In the genomic region with DNA sequence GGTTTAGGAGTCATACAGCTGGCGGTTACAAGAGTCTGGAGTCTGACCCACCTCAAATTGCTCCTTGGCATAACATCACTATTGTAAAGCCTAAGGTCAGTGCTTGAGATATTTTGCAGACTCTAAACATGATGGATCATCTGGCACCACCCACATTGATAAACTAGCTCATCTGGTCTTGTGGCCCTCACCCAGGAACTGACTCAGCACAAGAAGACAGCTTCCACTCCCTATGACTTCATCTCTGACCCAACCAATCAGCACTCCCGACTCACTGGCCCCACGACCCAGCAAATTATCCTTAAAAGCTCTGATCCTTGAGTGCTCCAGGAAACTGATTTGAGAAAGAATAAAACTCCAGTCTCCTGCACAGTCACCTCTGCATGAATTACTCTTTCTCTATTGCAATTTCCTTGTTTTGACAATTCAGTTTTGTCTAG, we compare ENCODE assay signal across 15 cellular contexts.
DNase-seq lines count a peak whose midpoint lies in the region; ATAC-seq, FAIRE-seq and TF ChIP-seq lines count a peak whose summit lies in the region.
"Had no signal": no experiment of that assay in that cellular context is flagged by ENCODE, and none has a peak within 500 bp of the region (broad histone marks: within the 10 kb centered on the region; RNA-seq: fewer than 3 reads in every experiment).

No MANE protein-coding gene starts in this region.

- intact Hi-C loops in body of pancreas (cut with DNase I) (no loop called here), kidney (cut with DNase I) (no loop called here)

- WGBS in body of pancreas, 2 donors, result 73 to 77% methylated on average over 3 of the region's 3 CpGs

- DNase-seq in AG04450 (ENCODE audit: low read depth, low spot score) (peak; percentile 3), HT1080 (ENCODE audit: low read depth) (peak; percentile 49), body of pancreas (peak in 3 of 4 donors; percentile 18 to 43 (median 21)), kidney glomerular epithelial cell (lab: John Stamatoyannopoulos, UW) (peak; percentile 70), NCI-H69 (lab: John Stamatoyannopoulos, UW) (no peak), kidney (no peak), SIG-M5 treated with dmso at 0.1 percent for 504 hours (lab: John Stamatoyannopoulos, UW; ENCODE audit: unreplicated experiment) (no peak)
- DNase-seq in stimulated activated naive CD8-positive, alpha-beta T cell treated with anti-CD3 and anti-CD28 coated beads, Interleukin-15, amount 100 ng/mL, for 72 hours, result no peak
- DNase-seq: activated CD8-positive, alpha-beta T cell treated with anti-CD3 and anti-CD28 coated beads for 36 hours; H9; NCI-H774; stimulated activated CD4-positive, alpha-beta T cell treated with anti-CD3 and anti-CD28 coated beads, Interleukin-15, amount 100 ng/mL, for 24 hours had no signal

- no peaks in the 10 kb centered on the region for H3K27me3 ChIP-seq in AG04450 (ENCODE audit: control insufficient read depth, insufficient read depth, low read length)
- H3K27me3 ChIP-seq in body of pancreas, result no peaks in the 10 kb centered on the region
- H3K27me3 ChIP-seq: BLaER1 had no signal

- no peak for FAIRE-seq in kidney (lab: Jason Lieb, UNC)

- H3K9ac ChIP-seq in kidney (ENCODE audit: low read length in 2 of 2), result no peak overlapping the region
- H3K9ac ChIP-seq: BLaER1 had no signal

- H3K4me1 Mint-ChIP-seq in stimulated activated naive CD8-positive, alpha-beta T cell treated with anti-CD3 and anti-CD28 coated beads, Interleukin-15, amount 100 ng/mL, for 72 hours, result no peaks in the 10 kb centered on the region
- H3K4me1 Mint-ChIP-seq: activated naive CD4-positive, alpha-beta T cell treated with anti-CD3 and anti-CD28 coated beads, Interleukin-2, amount 50 U/mL, for 24 hours; nephron had no signal

- H3K4me1 ChIP-seq in body of pancreas, result no peaks in the 10 kb centered on the region
- H3K4me1 ChIP-seq in kidney (ENCODE audit: control insufficient read depth in 1 of 2, insufficient read depth in 1 of 2, low read depth in 1 of 2, low read length in 2 of 2), result no peaks in the 10 kb centered on the region
- H3K4me1 ChIP-seq: BLaER1 had no signal

- H3K9me3 ChIP-seq in AG04450 (ENCODE audit: control insufficient read depth, insufficient read depth, low read length) (peaks cover 6% of the 10 kb centered on the region; the same call in 1 of the 2 replicates), body of pancreas (no peaks in the 10 kb centered on the region), kidney (ENCODE audit: control insufficient read depth in 1 of 2, low read length in 2 of 2) (no peaks in the 10 kb centered on the region)

- peak; percentile 35 for ATAC-seq in body of pancreas
- ATAC-seq in stimulated activated naive CD8-positive, alpha-beta T cell treated with anti-CD3 and anti-CD28 coated beads, Interleukin-15, amount 100 ng/mL, for 72 hours, result no peak
- ATAC-seq: activated CD8-positive, alpha-beta T cell treated with anti-CD3 and anti-CD28 coated beads for 36 hours had no signal

- POLR2A ChIA-PET in AG04450 (lab: Yijun Ruan, JAX), result no interaction called here

- H3K36me3 ChIP-seq in body of pancreas (replicated peaks in 1 of 2; ENCODE audit: insufficient read depth in 1 of 2, low read depth in 2 of 2), result no peaks in the 10 kb centered on the region
- no peaks in the 10 kb centered on the region for H3K36me3 ChIP-seq in kidney (ENCODE audit: control insufficient read depth in 1 of 2, insufficient read depth in 2 of 2, low read length in 2 of 2)

- TF ChIP-seq CTCF in AG04450 (IDR thresholded peaks at IDR 0.05; ENCODE audit: low read depth, low read length) (no peak), body of pancreas (IDR thresholded peaks at IDR 0.05) (no peak), kidney (IDR thresholded peaks at IDR 0.05; ENCODE audit: borderline replicate concordance, extremely low read depth, insufficient read depth) (no peak)

- H3K27ac ChIP-seq in AG04450 (ENCODE audit: low read depth, low read length), result no peak overlapping the region
- H3K27ac ChIP-seq in body of pancreas, result no peak overlapping the region
- H3K27ac ChIP-seq in kidney (ENCODE audit: low read depth in 2 of 2, low read length in 2 of 2), result no peak overlapping the region
- H3K27ac ChIP-seq: BLaER1 had no signal

- H3K4me3 Mint-ChIP-seq in stimulated activated naive CD8-positive, alpha-beta T cell treated with anti-CD3 and anti-CD28 coated beads, Interleukin-15, amount 100 ng/mL, for 72 hours, result no peak overlapping the region
- H3K4me3 Mint-ChIP-seq: activated CD8-positive, alpha-beta T cell treated with anti-CD3 and anti-CD28 coated beads for 36 hours; activated naive CD4-positive, alpha-beta T cell treated with anti-CD3 and anti-CD28 coated beads, Interleukin-2, amount 50 U/mL, for 24 hours; H9; nephron had no signal

- no peak overlapping the region for H3K4me3 ChIP-seq in AG04450 (ENCODE audit: low read depth, low read length)
- no peak overlapping the region for H3K4me3 ChIP-seq in body of pancreas
- H3K4me3 ChIP-seq in kidney (ENCODE audit: low read length in 2 of 2), result no peak overlapping the region
- H3K4me3 ChIP-seq: BLaER1 had no signal

- H3K27me3 Mint-ChIP-seq in stimulated activated naive CD8-positive, alpha-beta T cell treated with anti-CD3 and anti-CD28 coated beads, Interleukin-15, amount 100 ng/mL, for 72 hours, result no peaks in the 10 kb centered on the region

- H3K9me3 Mint-ChIP-seq in stimulated activated naive CD8-positive, alpha-beta T cell treated with anti-CD3 and anti-CD28 coated beads, Interleukin-15, amount 100 ng/mL, for 72 hours, result peaks cover 17 to 45% of the 10 kb centered on the region in 2 donors
- H3K9me3 Mint-ChIP-seq: activated naive CD4-positive, alpha-beta T cell treated with anti-CD3 and anti-CD28 coated beads, Interleukin-2, amount 50 U/mL, for 24 hours had no signal

- TF ChIP-seq POLR2A in body of pancreas (IDR thresholded peaks at IDR 0.05), result no peak

- CTCF ChIA-PET in AG04450 (lab: Charles Lee), result no interaction called here

- no peak overlapping the region for H3K27ac Mint-ChIP-seq in stimulated activated naive CD8-positive, alpha-beta T cell treated with anti-CD3 and anti-CD28 coated beads, Interleukin-15, amount 100 ng/mL, for 72 hours
- H3K27ac Mint-ChIP-seq: activated CD8-positive, alpha-beta T cell treated with anti-CD3 and anti-CD28 coated beads for 36 hours; activated naive CD4-positive, alpha-beta T cell treated with anti-CD3 and anti-CD28 coated beads, Interleukin-2, amount 50 U/mL, for 24 hours; H9 had no signal

Comparison
In these comparisons a context has a peak if more than half of its experiments do, and no peak if none do; other contexts are left out.
1. DNase-seq: peak in AG04450 (single experiment), HT1080 (single experiment), body of pancreas (3 of 4) and kidney glomerular epithelial cell (single experiment); none in NCI-H69 (single experiment), kidney (single experiment), stimulated activated naive CD8-positive, alpha-beta T cell treated with anti-CD3 and anti-CD28 coated beads, Interleukin-15, amount 100 ng/mL, for 72 hours (0 of 2) and SIG-M5 treated with dmso at 0.1 percent for 504 hours (single experiment).